In genomic region chrX:69133561-69134542, GRCh38 we compare ENCODE assay signal across 8 cellular contexts. TPM values are rescaled to one million over a fixed set of nuclear protein-coding genes. Genes with fewer than 3 reads are reported as not detected.
DNase-seq lines count a peak whose midpoint lies in the region; ATAC-seq and TF ChIP-seq lines count a peak whose summit lies in the region.

No MANE protein-coding gene starts in this region.

- ATAC-seq in mucosa of descending colon (peak; percentile 65), GM19023 (IDR thresholded peaks at IDR 0.05; ENCODE audit: unreplicated experiment) (no peak)

- H3K4me1 ChIP-seq in breast epithelium (peaks cover 0 to 4% of the 10 kb centered on the region in 2 donors), mucosa of descending colon (ENCODE audit: low read depth) (no peaks in the 10 kb centered on the region)

- peaks cover 0 to 97% of the 10 kb centered on the region in 2 donors for H3K27me3 ChIP-seq in breast epithelium

- H3K4me3 ChIP-seq in breast epithelium, result no peak overlapping the region
- H3K4me3 ChIP-seq in mucosa of descending colon, result no peak overlapping the region

- H3K36me3 ChIP-seq in breast epithelium (no peaks in the 10 kb centered on the region), mucosa of descending colon (ENCODE audit: low read depth) (no peaks in the 10 kb centered on the region)

- intact Hi-C loops in breast epithelium (cut with DNase I; ENCODE audit: low total_unique reads), result loop anchor here (1.0 kb wide), 1 partner anchor 23 kb away; no protein-coding TSS in a partner anchor
- intact Hi-C loops in mucosa of descending colon (cut with DNase I, micrococcal nuclease), result no loop called here

- TF ChIP-seq POLR2A in breast epithelium (IDR thresholded peaks at IDR 0.05), result no peak

- TF ChIP-seq CTCF in breast epithelium (IDR thresholded peaks at IDR 0.05), result peak in 2 of 3 donors; percentile 18 to 25
- no peak for TF ChIP-seq CTCF in mucosa of descending colon (IDR thresholded peaks at IDR 0.05)

- DNase-seq in EH (ENCODE audit: low read depth) (peak; percentile 87), M059J (ENCODE audit: low read depth) (peak; percentile 76), breast epithelium (ENCODE audit: low spot score in 2 of 2) (no peak), mucosa of descending colon (peak in 1 of 3 donors; percentile 12), GM19238 (ENCODE audit: insufficient read length, low spot score) (no peak), DMS79 (lab: John Stamatoyannopoulos, UW) (no peak)
- no peak for DNase-seq in stimulated activated CD4-positive, alpha-beta T cell treated with anti-CD3 and anti-CD28 coated beads, Interleukin-2, amount 100 ng/mL, for 24 hours

- no peaks in the 10 kb centered on the region for H3K9me3 ChIP-seq in breast epithelium
- no peaks in the 10 kb centered on the region for H3K9me3 ChIP-seq in mucosa of descending colon

- H3K27ac ChIP-seq in breast epithelium, result no peak overlapping the region

RNA-seq across cellular contexts. Expression of gene PJA1, which starts 31.4 kb away (rescaled TPM):
- total RNA-seq in M059J (2014; rRNA removed; shearing (Covaris generic)), result 38.9 and 58.4 TPM in 2 replicates
- 10 to 100 TPM; 20.0 to 50.1 (median 25.6) TPM for total RNA-seq in breast epithelium
- 10 to 100 TPM in 1 of 3 donors, 1 to 10 TPM in 2; 4.4 to 18.8 (median 5.2) TPM for total RNA-seq in mucosa of descending colon

Comparison
In these comparisons a context has a peak if more than half of its experiments do, and no peak if none do; other contexts are left out.
1. DNase-seq: peak in EH (single experiment) and M059J (single experiment); none in breast epithelium (0 of 2), GM19238 (single experiment), stimulated activated CD4-positive, alpha-beta T cell treated with anti-CD3 and anti-CD28 coated beads, Interleukin-2, amount 100 ng/mL, for 24 hours (0 of 2) and DMS79 (single experiment).